In the genomic region with DNA sequence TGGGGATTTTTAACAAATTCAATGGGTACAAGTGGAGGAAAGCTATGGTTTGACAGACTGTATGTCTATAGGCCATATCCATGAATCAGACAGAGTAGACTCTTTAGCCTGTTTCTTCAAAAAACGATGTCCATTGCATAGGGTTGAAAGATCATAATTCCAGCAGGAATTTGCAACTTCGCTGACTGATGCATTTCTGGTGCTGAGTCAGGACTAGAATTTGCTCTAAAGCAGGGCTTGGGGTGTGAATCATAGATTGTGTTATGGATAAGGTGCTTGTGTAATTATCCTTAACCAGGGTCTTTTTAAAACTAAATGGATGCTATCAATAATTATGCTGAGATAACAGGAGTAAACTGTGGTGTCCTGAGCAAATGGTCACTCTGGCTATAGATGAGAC, we compare ENCODE assay signal across 1 cellular context.
TF ChIP-seq lines count a peak whose summit lies in the region.

No MANE protein-coding gene starts in this region.

TF ChIP-seq in WTC11, 78 proteins besides CTCF, POLR2A, EP300 and RAD21:
- TF ChIP-seq HMGA2 (CRISPR knock-in tag; IDR thresholded peaks at IDR 0.05) (no peak), ELF4 (CRISPR knock-in tag; IDR thresholded peaks at IDR 0.05; ENCODE audit: low read depth) (no peak), TP53 (CRISPR knock-in tag; IDR thresholded peaks at IDR 0.05) (no peak), TEAD1 (CRISPR knock-in tag; IDR thresholded peaks at IDR 0.05) (no peak), ZNF263 (CRISPR knock-in tag; IDR thresholded peaks at IDR 0.05; ENCODE audit: low read depth) (no peak), GTF2I (CRISPR knock-in tag; conservative IDR thresholded peaks at IDR 0.05) (no peak)
- TF ChIP-seq, protein P1, sequence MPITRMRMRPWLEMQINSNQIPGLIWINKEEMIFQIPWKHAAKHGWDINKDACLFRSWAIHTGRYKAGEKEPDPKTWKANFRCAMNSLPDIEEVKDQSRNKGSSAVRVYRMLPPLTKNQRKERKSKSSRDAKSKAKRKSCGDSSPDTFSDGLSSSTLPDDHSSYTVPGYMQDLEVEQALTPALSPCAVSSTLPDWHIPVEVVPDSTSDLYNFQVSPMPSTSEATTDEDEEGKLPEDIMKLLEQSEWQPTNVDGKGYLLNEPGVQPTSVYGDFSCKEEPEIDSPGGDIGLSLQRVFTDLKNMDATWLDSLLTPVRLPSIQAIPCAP (CRISPR knock-in tag; IDR thresholded peaks at IDR 0.05) = no peak
- TF ChIP-seq, protein P2, sequence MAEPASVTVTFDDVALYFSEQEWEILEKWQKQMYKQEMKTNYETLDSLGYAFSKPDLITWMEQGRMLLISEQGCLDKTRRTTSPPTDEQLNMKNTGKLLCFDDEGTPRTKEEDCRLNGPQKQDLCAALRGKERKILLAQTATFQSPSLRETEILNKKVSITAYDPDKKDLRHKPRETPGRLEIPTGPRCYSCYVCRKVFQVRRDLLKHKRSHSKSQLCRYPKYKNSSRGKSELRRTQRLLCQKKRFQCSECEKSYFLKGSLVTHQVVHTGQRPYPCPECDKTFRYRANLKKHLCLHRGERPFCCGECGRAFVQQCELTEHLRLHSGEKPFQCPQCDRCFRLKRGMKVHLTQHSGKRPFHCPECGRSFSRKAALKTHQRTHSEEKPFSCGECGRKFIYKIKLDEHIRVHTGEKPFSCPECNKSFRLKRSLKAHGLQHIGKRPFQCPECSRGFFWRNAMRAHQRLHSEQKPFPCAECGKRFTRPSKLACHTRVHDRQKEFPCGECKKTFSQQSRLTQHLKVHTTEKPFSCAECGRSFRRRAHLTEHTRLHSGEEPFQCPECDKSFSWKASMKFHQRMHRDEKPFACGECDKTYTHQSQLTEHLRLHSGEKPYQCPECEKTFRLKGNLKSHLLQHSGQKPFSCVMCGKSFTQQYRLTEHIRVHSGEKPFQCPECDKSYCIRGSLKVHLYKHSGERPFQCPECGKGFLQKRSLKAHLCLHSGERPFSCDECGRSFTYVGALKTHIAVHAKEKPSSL (CRISPR knock-in tag; conservative IDR thresholded peaks at IDR 0.05) = no peak
- TF ChIP-seq, protein P3, sequence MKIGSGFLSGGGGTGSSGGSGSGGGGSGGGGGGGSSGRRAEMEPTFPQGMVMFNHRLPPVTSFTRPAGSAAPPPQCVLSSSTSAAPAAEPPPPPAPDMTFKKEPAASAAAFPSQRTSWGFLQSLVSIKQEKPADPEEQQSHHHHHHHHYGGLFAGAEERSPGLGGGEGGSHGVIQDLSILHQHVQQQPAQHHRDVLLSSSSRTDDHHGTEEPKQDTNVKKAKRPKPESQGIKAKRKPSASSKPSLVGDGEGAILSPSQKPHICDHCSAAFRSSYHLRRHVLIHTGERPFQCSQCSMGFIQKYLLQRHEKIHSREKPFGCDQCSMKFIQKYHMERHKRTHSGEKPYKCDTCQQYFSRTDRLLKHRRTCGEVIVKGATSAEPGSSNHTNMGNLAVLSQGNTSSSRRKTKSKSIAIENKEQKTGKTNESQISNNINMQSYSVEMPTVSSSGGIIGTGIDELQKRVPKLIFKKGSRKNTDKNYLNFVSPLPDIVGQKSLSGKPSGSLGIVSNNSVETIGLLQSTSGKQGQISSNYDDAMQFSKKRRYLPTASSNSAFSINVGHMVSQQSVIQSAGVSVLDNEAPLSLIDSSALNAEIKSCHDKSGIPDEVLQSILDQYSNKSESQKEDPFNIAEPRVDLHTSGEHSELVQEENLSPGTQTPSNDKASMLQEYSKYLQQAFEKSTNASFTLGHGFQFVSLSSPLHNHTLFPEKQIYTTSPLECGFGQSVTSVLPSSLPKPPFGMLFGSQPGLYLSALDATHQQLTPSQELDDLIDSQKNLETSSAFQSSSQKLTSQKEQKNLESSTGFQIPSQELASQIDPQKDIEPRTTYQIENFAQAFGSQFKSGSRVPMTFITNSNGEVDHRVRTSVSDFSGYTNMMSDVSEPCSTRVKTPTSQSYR (CRISPR knock-in tag; IDR thresholded peaks at IDR 0.05) = no peak
- TF ChIP-seq, protein P4, sequence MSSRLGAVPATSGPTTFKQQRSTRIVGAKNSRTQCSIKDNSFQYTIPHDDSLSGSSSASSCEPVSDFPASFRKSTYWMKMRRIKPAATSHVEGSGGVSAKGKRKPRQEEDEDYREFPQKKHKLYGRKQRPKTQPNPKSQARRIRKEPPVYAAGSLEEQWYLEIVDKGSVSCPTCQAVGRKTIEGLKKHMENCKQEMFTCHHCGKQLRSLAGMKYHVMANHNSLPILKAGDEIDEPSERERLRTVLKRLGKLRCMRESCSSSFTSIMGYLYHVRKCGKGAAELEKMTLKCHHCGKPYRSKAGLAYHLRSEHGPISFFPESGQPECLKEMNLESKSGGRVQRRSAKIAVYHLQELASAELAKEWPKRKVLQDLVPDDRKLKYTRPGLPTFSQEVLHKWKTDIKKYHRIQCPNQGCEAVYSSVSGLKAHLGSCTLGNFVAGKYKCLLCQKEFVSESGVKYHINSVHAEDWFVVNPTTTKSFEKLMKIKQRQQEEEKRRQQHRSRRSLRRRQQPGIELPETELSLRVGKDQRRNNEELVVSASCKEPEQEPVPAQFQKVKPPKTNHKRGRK (CRISPR knock-in tag; IDR thresholded peaks at IDR 0.05; ENCODE audit: borderline replicate concordance) = no peak
